11 cellular contexts compared by ENCODE assay signal in genomic region chr4:186700746-186701145, GRCh38. TPM values are rescaled to one million over a fixed set of nuclear protein-coding genes. Genes with fewer than 3 reads are reported as not detected.
DNase-seq lines count a peak whose midpoint lies in the region; ATAC-seq and TF ChIP-seq lines count a peak whose summit lies in the region.
"Had no signal": no experiment of that assay in that cellular context is flagged by ENCODE, and none has a peak within 500 bp of the region (broad histone marks: within the 10 kb centered on the region; RNA-seq: fewer than 3 reads in every experiment).

No MANE protein-coding gene starts in this region.

- peaks cover 2% of the 10 kb centered on the region for H3K9me3 Mint-ChIP-seq in CD8-positive, alpha-beta T cell

- ATAC-seq in body of pancreas (peak; percentile 34), psoas muscle (peak; percentile 56 to 77 (median 74)), GM19035 (IDR thresholded peaks at IDR 0.05; ENCODE audit: unreplicated experiment) (no peak)
- ATAC-seq in CD8-positive, alpha-beta T cell = no peak

- WGBS in body of pancreas, 2 donors = 62 to 66% methylated on average over 16 of the region's 16 CpGs
- 31 to 54% (median 36%) methylated on average over 16 of the region's 16 CpGs for WGBS in psoas muscle, 3 donors

- H3K27me3 Mint-ChIP-seq in CD8-positive, alpha-beta T cell (ENCODE audit: low read depth) = no peaks in the 10 kb centered on the region

- no peaks in the 10 kb centered on the region for H3K4me1 Mint-ChIP-seq in CD8-positive, alpha-beta T cell (ENCODE audit: low read depth)

- H3K27me3 ChIP-seq in body of pancreas = no peaks in the 10 kb centered on the region
- no peaks in the 10 kb centered on the region for H3K27me3 ChIP-seq in right atrium auricular region
- H3K27me3 ChIP-seq in psoas muscle (ENCODE audit: insufficient read depth in 3 of 3, low read length in 2 of 3) = peaks cover 0 to 1% (median 0%) of the 10 kb centered on the region in 3 donors
- no peaks in the 10 kb centered on the region for H3K27me3 ChIP-seq in CD8-positive, alpha-beta T cell (ENCODE audit: insufficient read depth, low read length)

- H3K27ac ChIP-seq in body of pancreas (peak overlapping the region in 3 of 4 donors; percentile 32 to 72 (median 68)), right atrium auricular region (peak overlapping the region; percentile 91 to 92), psoas muscle (peak overlapping the region; percentile 46)
- no peak overlapping the region for H3K27ac ChIP-seq in CD8-positive, alpha-beta T cell (ENCODE audit: low read depth, low read length)

- H3K36me3 ChIP-seq in body of pancreas (replicated peaks in 1 of 2; ENCODE audit: insufficient read depth in 1 of 2, low read depth in 2 of 2) (no peaks in the 10 kb centered on the region), right atrium auricular region (no peaks in the 10 kb centered on the region), psoas muscle (ENCODE audit: insufficient read depth in 1 of 2, low read depth in 1 of 2) (no peaks in the 10 kb centered on the region)
- no peaks in the 10 kb centered on the region for H3K36me3 ChIP-seq in CD8-positive, alpha-beta T cell (ENCODE audit: insufficient read depth, low read length)
- H3K36me3 ChIP-seq: BE2C had no signal

- CTCF ChIA-PET in CD8-positive, alpha-beta T cell (lab: Charles Lee) = no interaction called here

- no peaks in the 10 kb centered on the region for H3K36me3 Mint-ChIP-seq in CD8-positive, alpha-beta T cell

- intact Hi-C loops in body of pancreas (cut with DNase I) = no loop called here
- intact Hi-C loops in psoas muscle (cut with DNase I) = no loop called here
- intact Hi-C loops in CD8-positive, alpha-beta T cell (cut with DNase I, micrococcal nuclease) = no loop called here

- DNase-seq in C1 segment of cervical spinal cord (lab: John Stamatoyannopoulos, UW) = peak in 10 of 14 donors; percentile 12 to 75 (median 38)
- peak in 2 of 4 donors; percentile 27 to 29 for DNase-seq in body of pancreas
- peak; percentile 97 for DNase-seq in right atrium auricular region (ENCODE audit: low spot score)
- DNase-seq in psoas muscle = peak; percentile 70 to 77
- DNase-seq in cerebellar nuclear complex (lab: John Stamatoyannopoulos, UW) = no peak
- no peak for DNase-seq in SW480 (ENCODE audit: low spot score)
- DNase-seq in CD8-positive, alpha-beta T cell = no peak
- DNase-seq: activated gamma-delta T cell, BE2C, NCI-H510A had no signal

- no peak overlapping the region for H3K27ac Mint-ChIP-seq in CD8-positive, alpha-beta T cell

- no peak for TF ChIP-seq POLR2A in body of pancreas (IDR thresholded peaks at IDR 0.05)

- no peak overlapping the region for H3K4me3 Mint-ChIP-seq in CD8-positive, alpha-beta T cell

- no peak overlapping the region for H3K4me3 ChIP-seq in body of pancreas
- H3K4me3 ChIP-seq in right atrium auricular region = peak overlapping the region in 1 of 2 donors; percentile 31
- no peak overlapping the region for H3K4me3 ChIP-seq in psoas muscle
- H3K4me3 ChIP-seq in CD8-positive, alpha-beta T cell (ENCODE audit: low read depth, low read length) = no peak overlapping the region

- H3K4me1 ChIP-seq in body of pancreas = peaks cover 61% of the 10 kb centered on the region
- H3K4me1 ChIP-seq in right atrium auricular region = peaks cover 0 to 72% of the 10 kb centered on the region in 2 donors
- H3K4me1 ChIP-seq in psoas muscle = no peaks in the 10 kb centered on the region
- no peaks in the 10 kb centered on the region for H3K4me1 ChIP-seq in CD8-positive, alpha-beta T cell (ENCODE audit: insufficient read depth, low read length)
- H3K4me1 ChIP-seq: BE2C had no signal

- TF ChIP-seq CTCF in body of pancreas (IDR thresholded peaks at IDR 0.05) = no peak
- TF ChIP-seq CTCF in right atrium auricular region (IDR thresholded peaks at IDR 0.05) = no peak
- TF ChIP-seq CTCF in psoas muscle (IDR thresholded peaks at IDR 0.05) = no peak
- no peak for TF ChIP-seq CTCF in CD8-positive, alpha-beta T cell (IDR thresholded peaks at IDR 0.05)

- H3K9me3 ChIP-seq in body of pancreas (no peaks in the 10 kb centered on the region), right atrium auricular region (no peaks in the 10 kb centered on the region), psoas muscle (no peaks in the 10 kb centered on the region)
- H3K9me3 ChIP-seq in CD8-positive, alpha-beta T cell (ENCODE audit: low read length) = no peaks in the 10 kb centered on the region
- H3K9me3 ChIP-seq: BE2C had no signal

- POLR2A ChIA-PET in CD8-positive, alpha-beta T cell (lab: Charles Lee) = no interaction called here

RNA-seq across cellular contexts. Expression of gene FAT1, which starts 22.9 kb away (rescaled TPM):
- total RNA-seq in body of pancreas (10 to 100 TPM; 65.9 to 69.5 TPM), right atrium auricular region (10 to 100 TPM; 70.3 to 89.5 TPM), psoas muscle (10 to 100 TPM in 1 of 4 donors, 1 to 10 TPM in 3; 2.9 to 11.5 (median 5.6) TPM)
- 1 to 10 TPM; 1.8 to 4.0 (median 1.9) TPM for polyA plus RNA-seq in psoas muscle
- not detected for total RNA-seq in CD8-positive, alpha-beta T cell

Comparison
In these comparisons a context has a peak if more than half of its experiments do, and no peak if none do; other contexts are left out.
1. DNase-seq: peak in C1 segment of cervical spinal cord (10 of 14), right atrium auricular region (single experiment) and psoas muscle (2 of 2); none in cerebellar nuclear complex (0 of 2), SW480 (single experiment) and CD8-positive, alpha-beta T cell (0 of 7).
2. ATAC-seq: peak in body of pancreas (single experiment) and psoas muscle (4 of 4); none in GM19035 (single experiment) and CD8-positive, alpha-beta T cell (single experiment).
3. RNA of gene FAT1, which starts 22.9 kb away (total RNA-seq): 70.3 to 89.5 TPM in right atrium auricular region and 65.9 to 69.5 TPM in body of pancreas; 2.9 to 11.5 TPM in psoas muscle and not detected in CD8-positive, alpha-beta T cell; every median in the first group is over 4 times any median in the second.